In genomic region chr5:39314591-39314990, GRCh38 we compare ENCODE assay signal across 32 cellular contexts. TPM values are rescaled to one million over a fixed set of nuclear protein-coding genes. Genes with fewer than 3 reads are reported as not detected.
"Had no signal": no experiment of that assay in that cellular context is flagged by ENCODE, and none has a peak within 500 bp of the region (broad histone marks: within the 10 kb centered on the region; RNA-seq: fewer than 3 reads in every experiment).

No MANE protein-coding gene starts in this region.

- H3K9me3 Mint-ChIP-seq: activated T-cell treated with anti-CD3 and anti-CD28 coated beads, Interleukin-2, amount 50 U/mL, for 4 hours; activated T-helper 2 cell treated with anti-CD3 and anti-CD28 coated beads, Interferon-gamma antibody, Interleukin-2, Interleukin-4, amounts not matched to agents 10 μg/mL and 5 μg/mL and 100 μg/mL, durations not matched to agents 14 hours and 24 hours and 36 hours; central memory CD8-positive, alpha-beta T cell; stimulated activated memory B cell treated with anti-CD40 and anti-IgM and Interleukin-4, amounts not matched to agents 10 μg/mL and 1 μg/mL and 100 μg/mL, for 72 hours had no signal

- H3K4me3 ChIP-seq: adrenal gland, ascending aorta, coronary artery, hepatocyte, lower lobe of right lung, right lobe of liver, skin epidermis, transverse colon had no signal

- H3K4me3 Mint-ChIP-seq: activated B cell treated with CpG ODN at 0.5 μM for 24 hours; activated CD4-positive, alpha-beta T cell treated with anti-CD3 and anti-CD28 coated beads for 36 hours; activated naive CD8-positive, alpha-beta T cell; activated T-cell treated with anti-CD3 and anti-CD28 coated beads, Interleukin-2, amount 50 U/mL, for 4 hours; central memory CD8-positive, alpha-beta T cell; immature natural killer cell; naive B cell; neural crest cell; stimulated activated memory B cell treated with anti-CD40 and anti-IgM and Interleukin-4, amounts not matched to agents 10 μg/mL and 1 μg/mL and 100 μg/mL, for 72 hours had no signal

- H3K27me3 ChIP-seq: adrenal gland, ascending aorta, hepatocyte, right lobe of liver, transverse colon had no signal

- H3K4me1 ChIP-seq: adrenal gland, ascending aorta, lower lobe of right lung, right lobe of liver, transverse colon had no signal

- H3K36me3 Mint-ChIP-seq: immature natural killer cell; naive B cell; stimulated activated memory B cell treated with anti-CD40 and anti-IgM and Interleukin-4, amounts not matched to agents 10 μg/mL and 1 μg/mL and 100 μg/mL, for 72 hours had no signal

- H3K79me2 ChIP-seq: hepatocyte had no signal

- H3K4me2 ChIP-seq: hepatocyte had no signal

- H3K4me1 Mint-ChIP-seq: activated B cell treated with CpG ODN at 0.5 μM for 24 hours; activated CD4-positive, alpha-beta T cell treated with anti-CD3 and anti-CD28 coated beads for 36 hours; central memory CD8-positive, alpha-beta T cell; immature natural killer cell; naive B cell; neural crest cell; stimulated activated memory B cell treated with anti-CD40 and anti-IgM and Interleukin-4, amounts not matched to agents 10 μg/mL and 1 μg/mL and 100 μg/mL, for 72 hours had no signal

- H3K27ac Mint-ChIP-seq: activated B cell treated with CpG ODN at 0.5 μM for 24 hours; activated CD4-positive, alpha-beta T cell treated with anti-CD3 and anti-CD28 coated beads for 36 hours; activated naive CD8-positive, alpha-beta T cell; activated T-helper 2 cell treated with anti-CD3 and anti-CD28 coated beads, Interferon-gamma antibody, Interleukin-2, Interleukin-4, amounts not matched to agents 10 μg/mL and 5 μg/mL and 100 μg/mL, durations not matched to agents 14 hours and 24 hours and 36 hours; immature natural killer cell; naive B cell; stimulated activated memory B cell treated with anti-CD40 and anti-IgM and Interleukin-4, amounts not matched to agents 10 μg/mL and 1 μg/mL and 100 μg/mL, for 72 hours had no signal

- DNase-seq: activated B cell treated with CpG ODN at 0.5 μM for 24 hours; activated CD4-positive, alpha-beta T cell treated with anti-CD3 and anti-CD28 coated beads for 36 hours; activated CD4-positive, alpha-beta T cell treated with anti-CD3 and anti-CD28 coated beads, Interleukin-2, amount 50 U/mL, for 4 hours; activated CD8-positive, alpha-beta memory T cell treated with anti-CD3 and anti-CD28 coated beads for 24 hours; activated CD8-positive, alpha-beta memory T cell treated with anti-CD3 and anti-CD28 coated beads, Interleukin-2, amount 50 U/mL, for 4 hours; activated naive CD4-positive, alpha-beta T cell; activated T-cell treated with anti-CD3 and anti-CD28 coated beads, Interleukin-2, amount 50 U/mL, for 4 hours; adrenal gland; foreskin fibroblast; glutamatergic neuron; immature natural killer cell; lower lobe of right lung; naive B cell; posterior cingulate gyrus; right lobe of liver; stimulated activated CD4-positive, alpha-beta T cell treated with anti-CD3 and anti-CD28 coated beads, Interleukin-2, amount 100 ng/mL, for 24 hours; T-helper 9 cell; transverse colon had no signal

- H3K9me3 ChIP-seq: ascending aorta, lower lobe of right lung, right lobe of liver, transverse colon had no signal

- H2AFZ ChIP-seq: hepatocyte had no signal

- H3K27ac ChIP-seq: adrenal gland, ascending aorta, coronary artery, epithelial cell of prostate, hepatocyte, lower lobe of right lung, right lobe of liver, skin epidermis, transverse colon had no signal

- H3K27me3 Mint-ChIP-seq: activated CD4-positive, alpha-beta T cell treated with anti-CD3 and anti-CD28 coated beads for 36 hours had no signal

- H3K36me3 ChIP-seq: adrenal gland, ascending aorta, lower lobe of right lung, transverse colon had no signal

- ATAC-seq: activated CD4-positive, alpha-beta T cell treated with anti-CD3 and anti-CD28 coated beads for 36 hours; activated T-cell treated with anti-CD3 and anti-CD28 coated beads, Interleukin-2, amount 50 U/mL, for 4 hours; left lobe of liver; lower lobe of right lung; right lobe of liver; stimulated activated memory B cell treated with anti-CD40 and anti-IgM and Interleukin-4, amounts not matched to agents 10 μg/mL and 1 μg/mL and 100 μg/mL, for 72 hours had no signal

RNA-seq across cellular contexts. Expression of gene C9, which starts 49.7 kb away (rescaled TPM):
- total RNA-seq: activated B cell treated with CpG ODN at 0.5 μM for 24 hours; activated CD4-positive, alpha-beta T cell treated with anti-CD3 and anti-CD28 coated beads for 36 hours; activated T-helper 2 cell treated with anti-CD3 and anti-CD28 coated beads, Interferon-gamma antibody, Interleukin-2, Interleukin-4, amounts not matched to agents 10 μg/mL and 5 μg/mL and 100 μg/mL, durations not matched to agents 14 hours and 24 hours and 36 hours; kidney epithelial cell; mesenteric fat pad; neural crest cell; temporal lobe; transverse colon had no signal
- polyA plus RNA-seq: immature natural killer cell had no signal
